In genomic region chr13:102729560-102730275, GRCh38 we compare ENCODE assay signal across 10 cellular contexts. TPM values are rescaled to one million over a fixed set of nuclear protein-coding genes. Genes with fewer than 3 reads are reported as not detected.
DNase-seq lines count a peak whose midpoint lies in the region; ATAC-seq, FAIRE-seq and TF ChIP-seq lines count a peak whose summit lies in the region.
"Had no signal": no experiment of that assay in that cellular context is flagged by ENCODE, and none has a peak within 500 bp of the region (broad histone marks: within the 10 kb centered on the region; RNA-seq: fewer than 3 reads in every experiment).

No MANE protein-coding gene starts in this region.

- peak; percentile 58 for DNase-seq in ACHN
- no peak for DNase-seq in H54 (ENCODE audit: insufficient read length, low spot score)
- peak in 1 of 2 experiments; percentile 32 for DNase-seq in SJCRH30
- peak; percentile 57 to 76 for DNase-seq in foreskin fibroblast
- no peak for DNase-seq in head of caudate nucleus
- DNase-seq in NCI-H128 (lab: John Stamatoyannopoulos, UW; ENCODE audit: unreplicated experiment), result no peak
- DNase-seq in T-helper 1 cell, result no peak
- DNase-seq: erythroblast, natural killer cell had no signal

- no peak for TF ChIP-seq CTCF in foreskin fibroblast (IDR thresholded peaks at IDR 0.05; ENCODE audit: low read depth, low read length)

- H3K4me1 ChIP-seq in SJCRH30, result no peaks in the 10 kb centered on the region

- intact Hi-C loops in head of caudate nucleus (cut with DNase I), result loop anchor here (5.0 kb wide), 1 partner anchor 147 kb away; no protein-coding TSS in a partner anchor

- in situ Hi-C loops in ACHN (cut with HindIII; ENCODE audit: low pct_ligation_motif_present, low pct_unique_long_range_greater_than_20kb, low sequenced_read_pairs), result no loop called here

- no peaks in the 10 kb centered on the region for H3K36me3 ChIP-seq in SJCRH30

- ATAC-seq in HG02798 (IDR thresholded peaks at IDR 0.05; ENCODE audit: poor library complexity, unreplicated experiment), result no peak

- FAIRE-seq in H54 (lab: Jason Lieb, UNC), result peak; percentile 99

- H3K27ac ChIP-seq in SJCRH30, result no peak overlapping the region

- H3K27me3 ChIP-seq in SJCRH30, result no peaks in the 10 kb centered on the region

- peak overlapping the region; percentile 24 for H3K4me3 ChIP-seq in SJCRH30
- no peak overlapping the region for H3K4me3 ChIP-seq in foreskin fibroblast (ENCODE audit: low read depth in 1 of 2, low read length in 2 of 2)

- H3K9me3 ChIP-seq in SJCRH30 (replicated peaks), result no peaks in the 10 kb centered on the region

- TF ChIP-seq POLR2A in H54 (IDR thresholded peaks at IDR 0.05; ENCODE audit: low read depth, low read length), result no peak

RNA-seq across cellular contexts. Expression of gene METTL21C, which starts 34.9 kb away (rescaled TPM):
- not detected in 2 replicates for total RNA-seq in SJCRH30 (2014; rRNA removed; shearing (Covaris generic))
- total RNA-seq: natural killer cell had no signal

RNA-seq across cellular contexts. Expression of gene TEX30, which starts 43.9 kb away (rescaled TPM):
- 18.8 and 20.1 TPM in 2 replicates for total RNA-seq in SJCRH30 (2014; rRNA removed; shearing (Covaris generic))

Comparison
In these comparisons a context has a peak if more than half of its experiments do, and no peak if none do; other contexts are left out.
1. DNase-seq: peak in ACHN (single experiment) and foreskin fibroblast (2 of 2); none in H54 (single experiment), head of caudate nucleus (0 of 42), NCI-H128 (single experiment) and T-helper 1 cell (0 of 5).